Comparison of ENCODE assay signal across 8 cellular contexts in the genomic region with DNA sequence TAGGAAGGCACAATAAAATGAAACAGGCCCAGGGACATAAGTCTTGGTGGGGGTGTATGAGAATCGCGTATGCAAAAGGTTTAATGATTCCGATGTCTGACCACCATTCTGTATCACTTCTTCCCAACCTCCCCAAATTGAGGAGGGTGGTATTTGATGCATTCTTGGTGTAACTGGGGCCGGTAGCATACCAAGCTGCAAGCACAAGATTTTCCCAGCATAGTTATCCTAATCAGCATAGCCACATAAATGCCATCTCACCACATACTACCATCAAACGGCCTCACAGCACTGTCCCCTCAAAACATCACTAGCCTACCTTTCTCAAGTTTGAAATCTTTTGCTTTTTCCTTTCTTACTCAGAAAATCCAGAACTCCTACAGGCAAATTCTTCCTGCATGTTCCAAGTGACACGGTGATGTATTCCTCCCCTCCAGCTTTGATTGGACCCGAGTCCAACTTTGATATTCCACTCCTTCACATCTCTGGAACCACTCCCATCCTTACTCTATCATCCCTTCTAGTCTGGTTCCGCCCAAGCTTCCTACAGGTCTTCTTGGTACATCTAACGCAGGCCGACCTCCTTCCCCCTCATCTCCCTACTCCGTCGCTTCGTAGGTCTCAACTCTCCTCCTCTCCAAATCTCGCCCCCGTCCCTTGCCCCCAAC. TPM values are rescaled to one million over a fixed set of nuclear protein-coding genes. Genes with fewer than 3 reads are reported as not detected.
A peak's percentile ranks its signal among the peaks of the same experiment; 100 is the strongest.
DNase-seq lines count a peak whose midpoint lies in the region; ATAC-seq and TF ChIP-seq lines count a peak whose summit lies in the region.

No MANE protein-coding gene starts in this region.

- peaks cover 35% of the 10 kb centered on the region for H3K79me2 ChIP-seq in OCI-LY3 (ENCODE audit: low read length)

- H3K4me1 ChIP-seq in OCI-LY3 (ENCODE audit: low read length) = peaks cover 20% of the 10 kb centered on the region
- H3K4me1 ChIP-seq in mononuclear cell (ENCODE audit: insufficient read depth, low read length) = peaks cover 38% of the 10 kb centered on the region

- TF ChIP-seq CTCF in OCI-LY3 (IDR thresholded peaks at IDR 0.05; ENCODE audit: low read depth, low read length) (no peak), dorsolateral prefrontal cortex (IDR thresholded peaks at IDR 0.05 in 54 of 56, conservative IDR thresholded peaks at IDR 0.05 in 2 of 56; ENCODE audit: low read depth in 1 of 56, partially characterized antibody in 56 of 56) (no peak)

- H4K20me1 ChIP-seq in OCI-LY3 (ENCODE audit: insufficient read depth, low read length) = peaks cover 7% of the 10 kb centered on the region; the same call in 1 of the 2 replicates

- H3K9me3 ChIP-seq in OCI-LY3 (ENCODE audit: insufficient read depth, low read length) (no peaks in the 10 kb centered on the region), mononuclear cell (ENCODE audit: low read depth, low read length) (no peaks in the 10 kb centered on the region)

- peak; percentile 48 for DNase-seq in NCI-H146 treated with DMSO at 0.1 percent for 48 hours (lab: John Stamatoyannopoulos, UW; ENCODE audit: unreplicated experiment)
- no peak for DNase-seq in NCI-H146 (lab: John Stamatoyannopoulos, UW)
- DNase-seq in dorsolateral prefrontal cortex = no peak
- no peak for DNase-seq in stimulated activated naive CD4-positive, alpha-beta T cell treated with Interleukin-2 at 50 U/mL for 16 hours (lab: John Stamatoyannopoulos, UW)

- ATAC-seq in GM18858 (IDR thresholded peaks at IDR 0.05; ENCODE audit: unreplicated experiment) (no peak), HG03442 (IDR thresholded peaks at IDR 0.05; ENCODE audit: unreplicated experiment) (no peak)

- H3K27me3 ChIP-seq in OCI-LY3 (ENCODE audit: low read depth, low read length) = no peaks in the 10 kb centered on the region
- no peaks in the 10 kb centered on the region for H3K27me3 ChIP-seq in dorsolateral prefrontal cortex
- H3K27me3 ChIP-seq in mononuclear cell (ENCODE audit: insufficient read depth, low read length) = no peaks in the 10 kb centered on the region

- H3K36me3 ChIP-seq in OCI-LY3 (replicated peaks; ENCODE audit: low read depth, low read length) = peaks cover 38% of the 10 kb centered on the region

- H3K4me2 ChIP-seq in OCI-LY3 (ENCODE audit: low read length) = peak overlapping the region; percentile 91

- peak overlapping the region; percentile 92 for H3K9ac ChIP-seq in OCI-LY3 (ENCODE audit: low read length)

- H3K27ac ChIP-seq in OCI-LY3 (ENCODE audit: low read length) (peak overlapping the region; percentile 71), dorsolateral prefrontal cortex (peak overlapping the region in 58 of 59 donors; percentile 48 to 96 (median 91))

- no peak overlapping the region for H2AFZ ChIP-seq in OCI-LY3 (ENCODE audit: low read depth, low read length)

- peak overlapping the region; percentile 92 for H3K4me3 ChIP-seq in OCI-LY3 (ENCODE audit: low read length)
- H3K4me3 ChIP-seq in dorsolateral prefrontal cortex = peak overlapping the region; percentile 54 to 94 (median 80)
- H3K4me3 ChIP-seq in mononuclear cell (ENCODE audit: low read length) = peak overlapping the region; percentile 66

- intact Hi-C loops in dorsolateral prefrontal cortex (cut with DNase I) = no loop called here

RNA-seq across cellular contexts. Expression of gene CLK2, which starts 0.7 kb away (rescaled TPM):
- total RNA-seq in dorsolateral prefrontal cortex (10 to 100 TPM; 24.7 to 58.5 (median 39.4) TPM), mononuclear cell (18.2 TPM)

RNA-seq across cellular contexts. Expression of gene HCN3, which starts 4.7 kb away (rescaled TPM):
- 10 to 100 TPM in 94 of 120 experiments, 1 to 10 TPM in 26; 6.0 to 24.1 (median 11.7) TPM for total RNA-seq in dorsolateral prefrontal cortex
- 0.21 TPM for total RNA-seq in mononuclear cell

RNA-seq across cellular contexts. Expression of gene SCAMP3, which starts 10.4 kb away (rescaled TPM):
- total RNA-seq in dorsolateral prefrontal cortex (10 to 100 TPM; 40.4 to 73.3 (median 49.7) TPM), mononuclear cell (17.9 TPM)

RNA-seq across cellular contexts. Expression of gene ENTREP3, which starts 17.3 kb away (rescaled TPM):
- 10 to 100 TPM; 28.2 to 75.1 (median 42.6) TPM for total RNA-seq in dorsolateral prefrontal cortex
- 2.1 TPM for total RNA-seq in mononuclear cell

RNA-seq across cellular contexts. Expression of gene PKLR, which starts 28.6 kb away (rescaled TPM):
- total RNA-seq in dorsolateral prefrontal cortex (1 to 10 TPM in 16 of 120 experiments, under 1 TPM in 86, not detected in 18; 0.17 to 2.2 (median 0.52) TPM), mononuclear cell (not detected)
